In genomic region chr4:136319789-136320470, GRCh38 we compare ENCODE assay signal across 16 cellular contexts.
A peak's percentile ranks its signal among the peaks of the same experiment; 100 is the strongest.
DNase-seq lines count a peak whose midpoint lies in the region; ATAC-seq and FAIRE-seq lines count a peak whose summit lies in the region.
"Had no signal": no experiment of that assay in that cellular context is flagged by ENCODE, and none has a peak within 500 bp of the region (broad histone marks: within the 10 kb centered on the region; RNA-seq: fewer than 3 reads in every experiment).

No MANE protein-coding gene starts in this region.

- H3K27ac ChIP-seq in epithelial cell of prostate, result peak overlapping the region; percentile 81
- H3K27ac ChIP-seq: C4-2B, cardiac muscle cell, testis had no signal

- ATAC-seq in HG02588 (IDR thresholded peaks at IDR 0.05; ENCODE audit: unreplicated experiment), result no peak
- ATAC-seq: WTC11 had no signal

- FAIRE-seq in RCC 7860 (lab: Jason Lieb, UNC), result peak; percentile 96
- FAIRE-seq: islet of Langerhans had no signal

- DNase-seq in HK-2 (ENCODE audit: unreplicated experiment) (peak; percentile 54), RCC 7860 (ENCODE audit: low spot score) (peak; percentile 96), epithelial cell of prostate (ENCODE audit: low read depth, low spot score) (peak; percentile 82), renal cortical epithelial cell (ENCODE audit: low read depth) (peak; percentile 99), NCI-H1694 (lab: John Stamatoyannopoulos, UW) (no peak), amygdala (lab: John Stamatoyannopoulos, UW) (no peak)
- DNase-seq: activated naive CD4-positive, alpha-beta T cell; glutamatergic neuron; NCI-H1048; stimulated activated CD4-positive, alpha-beta T cell treated with anti-CD3 and anti-CD28 coated beads, Interleukin-1b, Interleukin-23, amount 100 ng/mL, for 48 hours; testis had no signal

Comparison
In these comparisons a context has a peak if more than half of its experiments do, and no peak if none do; other contexts are left out.
1. DNase-seq: peak in HK-2 (single experiment), RCC 7860 (single experiment), epithelial cell of prostate (single experiment) and renal cortical epithelial cell (single experiment); none in NCI-H1694 (single experiment) and amygdala (0 of 56).